8 cellular contexts compared by ENCODE assay signal in genomic region chr3:52245322-52246263, GRCh38. TPM values are rescaled to one million over a fixed set of nuclear protein-coding genes. Genes with fewer than 3 reads are reported as not detected.
DNase-seq lines count a peak whose midpoint lies in the region; ATAC-seq and TF ChIP-seq lines count a peak whose summit lies in the region.

Gene PPM1M (plus strand): TSS chr3:52245759. CDS start chr3:52245825, 66 bp downstream.

- peak; percentile 31 for ATAC-seq in GM19463 (IDR thresholded peaks at IDR 0.05; ENCODE audit: unreplicated experiment)
- ATAC-seq in GM19023 (IDR thresholded peaks at IDR 0.05; ENCODE audit: unreplicated experiment) = no peak
- no peak for ATAC-seq in HG03520 (IDR thresholded peaks at IDR 0.05; ENCODE audit: unreplicated experiment)

- H3K27ac ChIP-seq in SK-N-MC (no peak within 1 kb of the TSS), left ventricle myocardium inferior (replicated peaks) (peak within 1 kb of the TSS; percentile 88)

- DNase-seq in AG09309 (ENCODE audit: low read depth) = no peak
- no peak for DNase-seq in SK-N-MC (ENCODE audit: low read depth, low spot score)
- peak; percentile 33 for DNase-seq in amniotic epithelial cell (ENCODE audit: low read depth)
- DNase-seq in left ventricle myocardium inferior = peak; percentile 58
- DNase-seq in pulmonary artery endothelial cell (ENCODE audit: low read depth, low spot score) = no peak

- H3K36me3 ChIP-seq in SK-N-MC (ENCODE audit: insufficient read depth, low read length) = no peaks in the 10 kb centered on the region
- peaks cover 15% of the 10 kb centered on the region for H3K36me3 ChIP-seq in left ventricle myocardium inferior

- H3K9ac ChIP-seq in SK-N-MC (ENCODE audit: insufficient read length) = peak within 1 kb of the TSS; percentile 37

- H3K4me1 ChIP-seq in left ventricle myocardium inferior = peaks cover 43% of the 10 kb centered on the region

- no peaks in the 10 kb centered on the region for H3K9me3 ChIP-seq in SK-N-MC (ENCODE audit: low read depth, low read length)
- no peaks in the 10 kb centered on the region for H3K9me3 ChIP-seq in left ventricle myocardium inferior (replicated peaks)

- TF ChIP-seq CTCF in AG09309 (IDR thresholded peaks at IDR 0.05; ENCODE audit: control insufficient read depth, insufficient read depth, low read depth, low read length, missing control alignments) (no peak), left ventricle myocardium inferior (IDR thresholded peaks at IDR 0.05; ENCODE audit: borderline replicate concordance) (no peak)

- intact Hi-C loops in left ventricle myocardium inferior (cut with micrococcal nuclease) = no loop called here

- H3K27me3 ChIP-seq in left ventricle myocardium inferior (ENCODE audit: low read depth) = no peaks in the 10 kb centered on the region

- H3K4me3 ChIP-seq in AG09309 (ENCODE audit: control insufficient read depth, low read depth, low read length) = peak within 1 kb of the TSS; percentile 59
- H3K4me3 ChIP-seq in SK-N-MC = peak within 1 kb of the TSS; percentile 70
- peak within 1 kb of the TSS; percentile 70 for H3K4me3 ChIP-seq in left ventricle myocardium inferior

RNA-seq across cellular contexts. Expression of gene PPM1M, which starts in this region (rescaled TPM):
- 9.2 TPM for total RNA-seq in left ventricle myocardium inferior
- 15.5 and 15.9 TPM in 2 replicates for total RNA-seq in pulmonary artery endothelial cell

Comparison
In these comparisons a context has a peak if more than half of its experiments do, and no peak if none do; other contexts are left out.
1. DNase-seq: peak in amniotic epithelial cell (single experiment) and left ventricle myocardium inferior (single experiment); none in AG09309 (single experiment), SK-N-MC (single experiment) and pulmonary artery endothelial cell (single experiment).
2. Peak in every context shown above with its lines, with median percentiles within 50 percentile points of each other: H3K4me3 ChIP-seq.